Comparison of ENCODE assay signal across 9 cellular contexts in the genomic region with DNA sequence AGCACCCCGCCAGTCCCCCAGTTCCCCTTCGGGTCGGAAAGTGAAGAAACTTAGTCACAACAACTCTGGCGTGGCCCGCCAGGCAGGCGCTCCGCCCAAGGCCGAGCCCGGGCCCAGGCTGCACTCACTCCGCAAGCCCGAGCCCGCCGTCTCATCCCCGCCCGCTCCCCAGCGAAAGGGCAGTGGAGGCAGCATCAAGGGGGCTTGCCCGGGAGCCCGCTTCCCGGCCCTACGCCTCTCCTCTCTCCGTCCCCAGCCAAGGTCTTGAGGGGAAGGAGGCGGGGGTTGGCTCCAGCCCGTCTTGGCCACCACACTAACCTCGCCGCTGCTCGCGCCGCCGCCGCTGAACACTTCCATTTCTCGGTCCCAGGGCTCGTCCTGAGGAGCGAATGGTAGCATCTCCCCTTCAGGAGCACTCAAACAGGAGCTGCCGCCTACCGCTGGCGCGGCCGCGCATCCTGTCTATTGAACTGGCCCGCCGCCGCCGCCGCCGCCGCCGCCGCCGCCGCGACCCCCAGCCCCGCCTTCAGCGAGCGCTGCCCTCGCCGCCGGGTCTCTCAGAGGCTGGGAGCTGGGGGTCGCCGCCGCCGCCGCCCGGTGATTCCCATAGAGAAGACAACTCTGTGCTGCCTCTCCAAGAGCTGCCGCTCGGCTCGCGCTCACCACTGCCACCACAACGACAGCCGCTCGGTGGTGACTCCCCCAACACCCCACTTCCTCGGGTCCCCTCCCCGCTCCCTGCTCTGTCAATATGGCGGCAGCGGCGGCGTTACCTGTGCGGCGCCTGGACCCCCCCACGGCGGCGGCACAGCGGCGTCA. TPM values are rescaled to one million over a fixed set of nuclear protein-coding genes. Genes with fewer than 3 reads are reported as not detected.
A peak's percentile ranks its signal among the peaks of the same experiment; 100 is the strongest.
DNase-seq lines count a peak whose midpoint lies in the region; ATAC-seq, FAIRE-seq and TF ChIP-seq lines count a peak whose summit lies in the region.
"Had no signal": no experiment of that assay in that cellular context is flagged by ENCODE, and none has a peak within 500 bp of the region (broad histone marks: within the 10 kb centered on the region; RNA-seq: fewer than 3 reads in every experiment).

Gene RPS6KA6 (minus strand): TSS at position 699 of the 819 bp plus-strand sequence. CDS start 300 bp downstream, at position 399.

- H3K4me3 ChIP-seq in hepatocyte (peak within 1 kb of the TSS; percentile 57), retinal pigment epithelial cell (ENCODE audit: low read length) (peak within 1 kb of the TSS; percentile 65)

- H3K4me2 ChIP-seq in hepatocyte, result peak within 1 kb of the TSS; percentile 76

- intact Hi-C loops in CD14-positive monocyte (cut with micrococcal nuclease), result no loop called here

- H3K4me1 Mint-ChIP-seq in CD14-positive monocyte, result peaks cover 10% of the 10 kb centered on the region
- H3K4me1 Mint-ChIP-seq in activated naive CD8-positive, alpha-beta T cell treated with anti-CD3 and anti-CD28 coated beads, Interleukin-2, amount 50 U/mL, for 24 hours, result no peaks in the 10 kb centered on the region

- peak within 1 kb of the TSS; percentile 77 for H3K27ac ChIP-seq in hepatocyte
- H3K27ac ChIP-seq: neutrophil had no signal

- H3K9me3 Mint-ChIP-seq in CD14-positive monocyte, result peaks cover 0 to 14% (median 9%) of the 10 kb centered on the region in 7 donors
- H3K9me3 Mint-ChIP-seq in activated naive CD8-positive, alpha-beta T cell treated with anti-CD3 and anti-CD28 coated beads, Interleukin-2, amount 50 U/mL, for 24 hours, result no peaks in the 10 kb centered on the region

- TF ChIP-seq CTCF in CD14-positive monocyte (IDR thresholded peaks at IDR 0.05) (no peak), hepatocyte (IDR thresholded peaks at IDR 0.05; ENCODE audit: poor library complexity) (no peak), retinal pigment epithelial cell (conservative IDR thresholded peaks at IDR 0.05; ENCODE audit: low read depth, low read length) (no peak)

- no peak for ATAC-seq in activated naive CD8-positive, alpha-beta T cell treated with anti-CD3 and anti-CD28 coated beads, Interleukin-2, amount 50 U/mL, for 24 hours
- no peak for ATAC-seq in GM21526 (IDR thresholded peaks at IDR 0.05; ENCODE audit: low FRiP score, unreplicated experiment)

- H3K36me3 ChIP-seq in hepatocyte (replicated peaks; ENCODE audit: insufficient read depth, low read depth), result no peaks in the 10 kb centered on the region
- H3K36me3 ChIP-seq: neutrophil had no signal

- FAIRE-seq in GM19239 (lab: Jason Lieb, UNC), result no peak
- FAIRE-seq in HTR-8/SVneo (lab: Jason Lieb, UNC), result no peak

- H3K79me2 ChIP-seq in hepatocyte, result peaks cover 37% of the 10 kb centered on the region

- no peaks in the 10 kb centered on the region for H3K36me3 Mint-ChIP-seq in CD14-positive monocyte
- H3K36me3 Mint-ChIP-seq in activated naive CD8-positive, alpha-beta T cell treated with anti-CD3 and anti-CD28 coated beads, Interleukin-2, amount 50 U/mL, for 24 hours (ENCODE audit: low read depth), result peaks cover 2% of the 10 kb centered on the region

- no peak within 1 kb of the TSS for H3K27ac Mint-ChIP-seq in CD14-positive monocyte
- no peak within 1 kb of the TSS for H3K27ac Mint-ChIP-seq in activated naive CD8-positive, alpha-beta T cell treated with anti-CD3 and anti-CD28 coated beads, Interleukin-2, amount 50 U/mL, for 24 hours

- H3K9me3 ChIP-seq in hepatocyte (ENCODE audit: low read depth), result no peaks in the 10 kb centered on the region
- H3K9me3 ChIP-seq: neutrophil had no signal

- H3K27me3 Mint-ChIP-seq in CD14-positive monocyte (ENCODE audit: low read depth in 3 of 3), result peaks cover 14 to 44% (median 33%) of the 10 kb centered on the region in 3 donors
- peaks cover 28% of the 10 kb centered on the region for H3K27me3 Mint-ChIP-seq in activated naive CD8-positive, alpha-beta T cell treated with anti-CD3 and anti-CD28 coated beads, Interleukin-2, amount 50 U/mL, for 24 hours

- H4K20me1 ChIP-seq in hepatocyte (ENCODE audit: insufficient read depth, poor library complexity, severe bottlenecking), result no peaks in the 10 kb centered on the region

- no peaks in the 10 kb centered on the region for H3K9me2 ChIP-seq in hepatocyte (replicated peaks; ENCODE audit: insufficient read depth)

- peak; percentile 43 for DNase-seq in CD14-positive monocyte (ENCODE audit: low spot score)
- peak; percentile 4 for DNase-seq in GM19239 (ENCODE audit: insufficient read length, low spot score)
- DNase-seq in NAMALWA (ENCODE audit: low spot score), result peak; percentile 36
- DNase-seq in activated naive CD8-positive, alpha-beta T cell treated with anti-CD3 and anti-CD28 coated beads, Interleukin-2, amount 50 U/mL, for 24 hours, result peak; percentile 2
- peak; percentile 41 for DNase-seq in hepatocyte (ENCODE audit: low spot score)
- no peak for DNase-seq in retinal pigment epithelial cell (ENCODE audit: low read depth)
- no peak for DNase-seq in HTR-8/SVneo (ENCODE audit: insufficient read length, low spot score)

- WGBS in hepatocyte (ENCODE audit: low lambda C conversion rate, missing lambda C conversion rate), result 55% methylated on average over 67 of the region's 83 CpGs

- no peaks in the 10 kb centered on the region for H3K27me3 ChIP-seq in hepatocyte

- peak within 1 kb of the TSS; percentile 86 for H2AFZ ChIP-seq in hepatocyte

- H3K4me1 ChIP-seq in hepatocyte (ENCODE audit: insufficient read depth), result no peaks in the 10 kb centered on the region

- H3K4me3 Mint-ChIP-seq in CD14-positive monocyte, result peak within 1 kb of the TSS; percentile 80 to 89
- peak within 1 kb of the TSS; percentile 57 for H3K4me3 Mint-ChIP-seq in activated naive CD8-positive, alpha-beta T cell treated with anti-CD3 and anti-CD28 coated beads, Interleukin-2, amount 50 U/mL, for 24 hours

RNA-seq across cellular contexts. Expression of gene RPS6KA6, which starts in this region (rescaled TPM):
- polyA plus RNA-seq in CD14-positive monocyte, result not detected
- total RNA-seq in hepatocyte, result 9.3 and 11.2 TPM in 2 replicates
- 2.4 and 2.6 TPM in 2 replicates for polyA plus RNA-seq in hepatocyte

Comparison
In these comparisons a context has a peak if more than half of its experiments do, and no peak if none do; other contexts are left out.
1. Peak in DNase-seq in CD14-positive monocyte; RNA of the gene not detected or under 1 TPM.
2. DNase-seq: peak in GM19239 (single experiment), NAMALWA (single experiment), activated naive CD8-positive, alpha-beta T cell treated with anti-CD3 and anti-CD28 coated beads, Interleukin-2, amount 50 U/mL, for 24 hours (single experiment) and hepatocyte (single experiment); none in retinal pigment epithelial cell (single experiment) and HTR-8/SVneo (single experiment).